In genomic region chr21:45532826-45533730, GRCh38 we compare ENCODE assay signal across 13 cellular contexts. TPM values are rescaled to one million over a fixed set of nuclear protein-coding genes. Genes with fewer than 3 reads are reported as not detected.
DNase-seq lines count a peak whose midpoint lies in the region; TF ChIP-seq lines count a peak whose summit lies in the region.
"Had no signal": no experiment of that assay in that cellular context is flagged by ENCODE, and none has a peak within 500 bp of the region (broad histone marks: within the 10 kb centered on the region; RNA-seq: fewer than 3 reads in every experiment).

No MANE protein-coding gene starts in this region.

- H3K4me3 ChIP-seq in HL-60 (replicated peaks; ENCODE audit: insufficient read depth, low read length) (no peak overlapping the region), Peyer's patch (peak overlapping the region in 1 of 4 donors; percentile 16), neuronal stem cell (ENCODE audit: low read length in 2 of 2) (no peak overlapping the region), PC-9 (no peak overlapping the region)
- H3K4me3 ChIP-seq: skin epidermis had no signal

- no peak overlapping the region for H3K4me2 ChIP-seq in neuronal stem cell (ENCODE audit: insufficient read depth, low read length, poor library complexity, severe bottlenecking)
- H3K4me2 ChIP-seq in PC-9, result no peak overlapping the region
- H3K4me2 ChIP-seq: KMS-11 had no signal

- H3K27me3 ChIP-seq in HL-60 (ENCODE audit: insufficient read depth, poor library complexity, severe bottlenecking) (no peaks in the 10 kb centered on the region), Peyer's patch (no peaks in the 10 kb centered on the region), neuronal stem cell (ENCODE audit: control insufficient read depth in 3 of 3, insufficient read depth in 3 of 3, low read depth in 1 of 3, low read length in 3 of 3) (peaks cover 0 to 3% (median 0%) of the 10 kb centered on the region in 3 experiments), PC-9 (ENCODE audit: insufficient read depth, low read depth) (no peaks in the 10 kb centered on the region)

- peak in 1 of 2 donors; percentile 24 for TF ChIP-seq POLR2A in Peyer's patch (IDR thresholded peaks at IDR 0.05)

- no peaks in the 10 kb centered on the region for H3F3A ChIP-seq in PC-9 (ENCODE audit: insufficient read depth, low read depth)

- no peak overlapping the region for H4K91ac ChIP-seq in neuronal stem cell (ENCODE audit: low read depth, low read length, poor library complexity)

- no peak overlapping the region for H3K9ac ChIP-seq in neuronal stem cell (ENCODE audit: low read depth, low read length, poor library complexity)
- H3K9ac ChIP-seq: KMS-11 had no signal

- H3K4me1 ChIP-seq in Peyer's patch (peaks cover 8 to 21% (median 11%) of the 10 kb centered on the region in 4 donors), neuronal stem cell (ENCODE audit: control insufficient read depth in 2 of 2, insufficient read depth in 1 of 2, low read depth in 1 of 2, low read length in 2 of 2) (peaks cover 0 to 7% of the 10 kb centered on the region in 2 donors), PC-9 (replicated peaks; ENCODE audit: insufficient read depth) (no peaks in the 10 kb centered on the region)

- H3K36me3 ChIP-seq in Peyer's patch (peaks cover 0 to 16% (median 0%) of the 10 kb centered on the region in 3 donors), neuronal stem cell (replicated peaks in 1 of 2; ENCODE audit: control insufficient read depth in 2 of 2, insufficient read depth in 2 of 2, low read length in 2 of 2) (peaks cover 21 to 35% of the 10 kb centered on the region in 2 donors), PC-9 (ENCODE audit: low read depth) (peaks cover 5% of the 10 kb centered on the region)

- H3K14ac ChIP-seq in neuronal stem cell (ENCODE audit: low read length), result no peak overlapping the region

- H2BK5ac ChIP-seq in neuronal stem cell (ENCODE audit: low read length), result peak overlapping the region; percentile 24

- H2AFZ ChIP-seq in neuronal stem cell (ENCODE audit: low read length) (no peak overlapping the region), PC-9 (no peak overlapping the region)

- no peaks in the 10 kb centered on the region for H3K79me2 ChIP-seq in PC-9 (ENCODE audit: low read depth)

- no peaks in the 10 kb centered on the region for H4K20me1 ChIP-seq in PC-9 (ENCODE audit: insufficient read depth)

- H3K9me3 ChIP-seq in Peyer's patch (no peaks in the 10 kb centered on the region), neuronal stem cell (replicated peaks in 1 of 2; ENCODE audit: control insufficient read depth in 2 of 2, insufficient read depth in 1 of 2, low read depth in 1 of 2, low read length in 2 of 2) (peaks cover 0 to 11% of the 10 kb centered on the region in 2 donors), PC-9 (ENCODE audit: insufficient read depth, low read depth) (no peaks in the 10 kb centered on the region)

- TF ChIP-seq CTCF in HL-60 (IDR thresholded peaks at IDR 0.05; ENCODE audit: insufficient read depth, low read length) (no peak), Peyer's patch (IDR thresholded peaks at IDR 0.05) (no peak), PC-9 (conservative IDR thresholded peaks at IDR 0.05) (no peak)

- H2BK120ac ChIP-seq in neuronal stem cell (ENCODE audit: low read depth, low read length), result no peak overlapping the region

- no TSS peak for BruUV-seq in PC-9 (replicated peaks; lab: Mats Ljungman, UMichigan)

- intact Hi-C loops in PC-9 (cut with micrococcal nuclease; ENCODE audit: unreplicated experiment), result no loop called here

- no peak overlapping the region for H2BK12ac ChIP-seq in neuronal stem cell (ENCODE audit: low read length)

- DNase-seq in HL-60 (ENCODE audit: low read depth in 1 of 2, low spot score in 1 of 2) (peak in 1 of 2 experiments; percentile 81), Peyer's patch (peak; percentile 33 to 89 (median 87)), ecto neural progenitor cell (ENCODE audit: low spot score) (peak; percentile 41), neuronal stem cell (ENCODE audit: low spot score) (no peak), PC-9 (no peak), NK-92 (lab: John Stamatoyannopoulos, UW; ENCODE audit: unreplicated experiment) (no peak), AG08396 (ENCODE audit: low spot score) (no peak)
- DNase-seq in NK-92 treated with Interleukin-12 subunit alpha and Interleukin-12 subunit beta, amount 100 ng/mL, for 24 hours (lab: John Stamatoyannopoulos, UW), result no peak
- DNase-seq: EL, immature natural killer cell, OCI-M1 had no signal

- H3K4ac ChIP-seq in neuronal stem cell (ENCODE audit: low read length), result no peak overlapping the region

- POLR2A ChIA-PET in PC-9 (lab: Charles Lee; ENCODE audit: unreplicated experiment), result no interaction called here

- H4K8ac ChIP-seq in neuronal stem cell (ENCODE audit: low read depth, low read length), result no peak overlapping the region

- WGBS in neuronal stem cell (ENCODE audit: extremely low coverage in 2 of 2, insufficient read length in 2 of 2, insufficient replicate concordance in 1 of 2), 2 donors, result no CpG with 5 or more reads among the region's 12 CpGs

- CTCF ChIA-PET in PC-9 (lab: Charles Lee), result interaction anchor here (0.5 kb wide), 1 partner anchor 329 kb away, joined by 3 read pairs; no protein-coding TSS in a partner anchor

- H3K9me2 ChIP-seq in PC-9 (ENCODE audit: insufficient read depth), result no peaks in the 10 kb centered on the region

- peaks cover 39% of the 10 kb centered on the region for H3K79me1 ChIP-seq in neuronal stem cell (ENCODE audit: low read depth, low read length)

- H2BK15ac ChIP-seq in neuronal stem cell (ENCODE audit: low read length), result no peak overlapping the region

- H3K27ac ChIP-seq in HL-60 (replicated peaks), result peak overlapping the region; percentile 86
- peak overlapping the region; percentile 25 to 93 (median 62) for H3K27ac ChIP-seq in Peyer's patch
- H3K27ac ChIP-seq in neuronal stem cell (replicated peaks; ENCODE audit: low read length), result no peak overlapping the region
- H3K27ac ChIP-seq in PC-9, result no peak overlapping the region
- H3K27ac ChIP-seq: KMS-11 had no signal

- H3K23ac ChIP-seq in neuronal stem cell (ENCODE audit: low read depth, low read length, poor library complexity), result no peak overlapping the region

- no peak overlapping the region for H3K18ac ChIP-seq in neuronal stem cell (ENCODE audit: low read length)

- no peak overlapping the region for H2AK5ac ChIP-seq in neuronal stem cell (ENCODE audit: low read depth, low read length)

RNA-seq across cellular contexts. Expression of gene SLC19A1, which starts 9.2 kb away (rescaled TPM):
- total RNA-seq in Peyer's patch (10 to 100 TPM; 10.7 to 70.8 (median 30.5) TPM), PC-9 (2021) (22.6 and 25.0 TPM in 2 replicates)
- polyA plus RNA-seq in neuronal stem cell (2013, experiment 1 of 2), result 16.6 TPM
- 16.2 TPM for polyA plus RNA-seq in neuronal stem cell (2013, experiment 2 of 2)

Comparison
In these comparisons a context has a peak if more than half of its experiments do, and no peak if none do; other contexts are left out.
1. DNase-seq: peak in Peyer's patch (3 of 3) and ecto neural progenitor cell (single experiment); none in neuronal stem cell (single experiment), PC-9 (0 of 2), NK-92 treated with Interleukin-12 subunit alpha and Interleukin-12 subunit beta, amount 100 ng/mL, for 24 hours (single experiment), NK-92 (single experiment) and AG08396 (single experiment).
2. H3K27ac ChIP-seq: peak in HL-60 (single experiment) and Peyer's patch (4 of 4); none in neuronal stem cell (single experiment) and PC-9 (single experiment).